In genomic region chr20:53044296-53044695, GRCh38 we compare ENCODE assay signal across 26 cellular contexts.
"Had no signal": no experiment of that assay in that cellular context is flagged by ENCODE, and none has a peak within 500 bp of the region (broad histone marks: within the 10 kb centered on the region; RNA-seq: fewer than 3 reads in every experiment).

No MANE protein-coding gene starts in this region.

- H3K27me3 ChIP-seq: ascending aorta, colonic mucosa had no signal

- FAIRE-seq: endometrium, endothelial cell of umbilical vein, frontal cortex had no signal

- H3K36me3 ChIP-seq: ascending aorta, colonic mucosa had no signal

- H3K4me3 ChIP-seq: ascending aorta, colonic mucosa had no signal

- ATAC-seq: activated naive CD4-positive, alpha-beta T cell treated with anti-CD3 and anti-CD28 coated beads, Interleukin-2, amount 50 U/mL, for 72 hours; activated T-cell treated with anti-CD3 and anti-CD28 coated beads, Interleukin-2, amount 50 U/mL, for 72 hours; WTC11 had no signal

- H3K9me3 ChIP-seq: ascending aorta, colonic mucosa had no signal

- DNase-seq: activated CD4-positive, alpha-beta memory T cell treated with anti-CD3 and anti-CD28 coated beads, Interleukin-2, amount 10 ng/mL, durations not matched to agents 7 days and 5 days; activated CD4-positive, alpha-beta T cell treated with anti-CD3 and anti-CD28 coated beads for 1 hour; activated CD4-positive, alpha-beta T cell treated with anti-CD3 and anti-CD28 coated beads for 4 hours; activated CD4-positive, alpha-beta T cell treated with anti-CD3 and anti-CD28 coated beads, Interleukin-2, amount 10 ng/mL, durations not matched to agents 7 days and 5 days; activated CD4-positive, alpha-beta T cell treated with anti-CD3 and anti-CD28 coated beads, Interleukin-2, amount 50 U/mL, for 4 hours; activated CD8-positive, alpha-beta memory T cell treated with anti-CD3 and anti-CD28 coated beads, Interleukin-2, amount 50 U/mL, for 48 hours; activated gamma-delta T cell; activated naive CD4-positive, alpha-beta T cell; activated naive CD4-positive, alpha-beta T cell treated with anti-CD3 and anti-CD28 coated beads, Interleukin-2, amount 10 ng/mL, durations not matched to agents 7 days and 5 days; activated naive CD8-positive, alpha-beta T cell treated with anti-CD3 and anti-CD28 coated beads, Interleukin-2, amount 10 ng/mL, durations not matched to agents 7 days and 5 days; activated T-cell treated with anti-CD3 and anti-CD28 coated beads for 4 hours; activated T-cell treated with anti-CD3 and anti-CD28 coated beads, Interleukin-2, amount 50 U/mL, for 24 hours; activated T-cell treated with anti-CD3 and anti-CD28 coated beads, Interleukin-2, amount 50 U/mL, for 72 hours; central memory CD4-positive, alpha-beta T cell; cerebellar nuclear complex; colonic mucosa; effector CD8-positive, alpha-beta T cell; head of caudate nucleus; T-helper 2 cell had no signal

- H3K27ac ChIP-seq: ascending aorta, colonic mucosa, epithelial cell of prostate had no signal

- H3K4me1 ChIP-seq: ascending aorta, colonic mucosa had no signal
